Comparison of ENCODE assay signal across 8 cellular contexts in the genomic region with DNA sequence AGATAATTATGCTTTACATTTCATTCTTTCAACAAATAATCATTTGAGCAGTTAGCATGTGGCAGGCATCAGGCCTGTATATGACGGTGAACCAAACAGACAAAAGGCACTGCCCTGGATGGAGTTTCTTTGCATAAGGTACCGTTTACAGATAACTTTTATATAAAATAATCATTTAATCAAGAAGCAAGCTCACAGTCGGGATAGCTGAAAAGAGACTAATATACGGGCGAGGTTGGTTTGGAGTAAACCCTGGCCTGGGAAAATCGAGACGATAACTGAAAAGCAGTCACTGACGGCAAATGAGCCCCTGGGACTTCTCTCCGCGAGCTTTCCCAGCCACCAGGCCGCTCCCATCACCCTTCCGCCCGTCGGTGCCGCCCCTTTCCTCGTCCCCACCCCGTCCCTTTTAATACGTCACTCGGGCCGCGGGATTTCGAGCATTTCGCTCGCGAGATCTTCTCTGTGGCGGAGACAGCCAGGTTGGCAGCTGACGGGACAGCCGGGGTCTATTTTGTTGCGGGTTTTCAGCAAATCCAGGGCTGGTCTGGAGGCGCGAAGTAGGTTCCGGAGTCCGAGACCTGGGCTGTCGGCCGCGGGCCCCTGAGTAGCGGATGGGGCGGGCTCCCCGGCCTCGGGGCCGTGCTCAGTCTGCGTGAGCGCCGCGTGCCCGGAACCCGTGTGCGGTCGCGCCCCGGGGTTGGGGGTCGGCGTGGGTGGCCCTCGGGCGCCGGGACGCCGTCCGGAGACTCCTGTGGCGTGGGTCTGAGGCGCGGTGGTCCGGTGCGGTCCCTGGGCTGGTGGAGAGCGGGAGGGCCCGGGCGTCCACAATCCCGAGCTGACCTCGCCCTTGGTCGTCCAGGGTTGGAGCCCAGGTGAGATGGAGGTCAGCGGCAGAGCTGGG. TPM values are rescaled to one million over a fixed set of nuclear protein-coding genes. Genes with fewer than 3 reads are reported as not detected.
DNase-seq lines count a peak whose midpoint lies in the region; ATAC-seq, FAIRE-seq and TF ChIP-seq lines count a peak whose summit lies in the region.

NMD3 (plus strand) TSS at position 462 of the 904 bp plus-strand sequence. CDS start 703 bp downstream, outside the sequence.

- no peaks in the 10 kb centered on the region for H3K4me1 ChIP-seq in kidney (ENCODE audit: control insufficient read depth in 1 of 2, insufficient read depth in 1 of 2, low read depth in 1 of 2, low read length in 2 of 2)

- DNase-seq in AG09319 (ENCODE audit: extremely low read depth, low read depth) = peak; percentile 84
- DNase-seq in NCI-H446 treated with DMSO at 0.1 percent for 48 hours (lab: John Stamatoyannopoulos, UW) = peak; percentile 92
- peak; percentile 92 for DNase-seq in activated CD4-positive, CD25-positive, alpha-beta regulatory T cell treated with anti-CD3 and anti-CD28 coated beads, Interleukin-2, amount 50 U/mL, for 72 hours
- peak; percentile 36 to 81 for DNase-seq in cerebellar nuclear complex (lab: John Stamatoyannopoulos, UW)
- peak; percentile 98 for DNase-seq in kidney
- peak; percentile 95 for DNase-seq in stimulated activated CD4-positive, alpha-beta T cell treated with anti-CD3 and anti-CD28 coated beads, Interleukin-15, amount 100 ng/mL, for 24 hours

- peak within 1 kb of the TSS; percentile 85 to 86 for H3K27ac ChIP-seq in kidney (ENCODE audit: low read depth in 2 of 2, low read length in 2 of 2)

- H3K9me3 ChIP-seq in kidney (ENCODE audit: control insufficient read depth in 1 of 2, low read length in 2 of 2) = no peaks in the 10 kb centered on the region

- ATAC-seq in GM19035 (IDR thresholded peaks at IDR 0.05; ENCODE audit: unreplicated experiment) = peak; percentile 99
- ATAC-seq in HG03354 (IDR thresholded peaks at IDR 0.05; ENCODE audit: poor library complexity, severe bottlenecking, unreplicated experiment) = peak; percentile 99

- H3K36me3 ChIP-seq in kidney (ENCODE audit: control insufficient read depth in 1 of 2, insufficient read depth in 2 of 2, low read length in 2 of 2) = no peaks in the 10 kb centered on the region

- FAIRE-seq in kidney (lab: Jason Lieb, UNC) = no peak

- TF ChIP-seq CTCF in AG09319 (IDR thresholded peaks at IDR 0.05; ENCODE audit: low read depth, low read length) (no peak), kidney (IDR thresholded peaks at IDR 0.05; ENCODE audit: borderline replicate concordance, extremely low read depth, insufficient read depth) (no peak)

- intact Hi-C loops in kidney (cut with DNase I) = no loop called here

- peak within 1 kb of the TSS; percentile 82 to 87 for H3K4me3 ChIP-seq in kidney (ENCODE audit: low read length in 2 of 2)

- H3K9ac ChIP-seq in kidney (ENCODE audit: low read length in 2 of 2) = peak within 1 kb of the TSS; percentile 58 to 88

RNA-seq across cellular contexts. Expression of gene NMD3, which starts in this region (rescaled TPM):
- total RNA-seq in kidney = 55.5 TPM
- polyA plus RNA-seq in kidney (ENCODE audit: insufficient read depth, low read depth, low replicate concordance) = 24.2 TPM

Comparison
In these comparisons a context has a peak if more than half of its experiments do, and no peak if none do; other contexts are left out.
1. Peak in every context shown above with its lines: DNase-seq, ATAC-seq, H3K4me3 ChIP-seq and H3K27ac ChIP-seq.